Comparison of ENCODE assay signal across 26 cellular contexts in genomic region chr3:82410366-82410765, GRCh38.
DNase-seq lines count a peak whose midpoint lies in the region; ATAC-seq, FAIRE-seq and TF ChIP-seq lines count a peak whose summit lies in the region.
"Had no signal": no experiment of that assay in that cellular context is flagged by ENCODE, and none has a peak within 500 bp of the region (broad histone marks: within the 10 kb centered on the region; RNA-seq: fewer than 3 reads in every experiment).

No MANE protein-coding gene starts in this region.

- no peak overlapping the region for H3K27ac ChIP-seq in RWPE2 (ENCODE audit: poor library complexity, severe bottlenecking)
- no peak overlapping the region for H3K27ac ChIP-seq in HepG2 (ENCODE audit: extremely low read length, insufficient read depth, low read length)
- H3K27ac ChIP-seq in WERI-Rb-1 = no peak overlapping the region
- H3K27ac ChIP-seq: HL-60, prostate gland, sigmoid colon, upper lobe of right lung had no signal

- H3K9me3 ChIP-seq in RWPE2 (ENCODE audit: severe bottlenecking) = no peaks in the 10 kb centered on the region
- H3K9me3 ChIP-seq in HepG2 (ENCODE audit: low read length) = no peaks in the 10 kb centered on the region
- H3K9me3 ChIP-seq in WERI-Rb-1 (ENCODE audit: severe bottlenecking) = no peaks in the 10 kb centered on the region
- H3K9me3 ChIP-seq: prostate gland, sigmoid colon, upper lobe of right lung had no signal

- FAIRE-seq in HepG2 (lab: Jason Lieb, UNC) = no peak
- FAIRE-seq: D721Med, GM12878 had no signal

- DNase-seq in DMS53 (lab: John Stamatoyannopoulos, UW) = peak; percentile 76
- no peak for DNase-seq in LNCaP clone FGC (ENCODE audit: low read depth)
- DNase-seq in RWPE2 (ENCODE audit: low spot score) = no peak
- DNase-seq in HepG2 (ENCODE audit: low spot score) = no peak
- no peak for DNase-seq in NCI-H2227 (lab: John Stamatoyannopoulos, UW; ENCODE audit: unreplicated experiment)
- no peak for DNase-seq in WERI-Rb-1
- DNase-seq: activated CD4-positive, alpha-beta T cell treated with anti-CD3 and anti-CD28 coated beads, Interleukin-2, amount 10 ng/mL, durations not matched to agents 7 days and 5 days; activated naive CD4-positive, alpha-beta T cell; activated T-cell treated with anti-CD3 and anti-CD28 coated beads, Interleukin-2, amount 50 U/mL, for 48 hours; C1 segment of cervical spinal cord; dermis blood vessel endothelial cell; hippocampal formation; immature natural killer cell; Kasumi-1; mesenchymal stem cell; NCI-H1092; NCI-H510A; sigmoid colon; stimulated activated CD4-positive, alpha-beta T cell treated with anti-CD3 and anti-CD28 coated beads, Interleukin-4, amount 100 ng/mL, for 4 hours; upper lobe of right lung had no signal

- no peak overlapping the region for H2AFZ ChIP-seq in HepG2 (ENCODE audit: low read length)

- H3K4me3 ChIP-seq in LNCaP clone FGC (ENCODE audit: low read depth, low read length) (no peak overlapping the region), RWPE2 (ENCODE audit: severe bottlenecking) (no peak overlapping the region), HepG2 (replicated peaks in 1 of 3; ENCODE audit: insufficient read depth in 1 of 3, low read depth in 2 of 3, low read length in 3 of 3) (no peak overlapping the region), WERI-Rb-1 (ENCODE audit: low read depth, low read length) (no peak overlapping the region)
- H3K4me3 ChIP-seq: GM12878, prostate gland, sigmoid colon, upper lobe of right lung had no signal

- no peak for TF ChIP-seq RAD21 in HepG2 (CRISPR knock-in tag; IDR thresholded peaks at IDR 0.05)

- no peak overlapping the region for H3K9ac ChIP-seq in HepG2 (ENCODE audit: insufficient read depth, low read depth, low read length)

- no peaks in the 10 kb centered on the region for H4K20me1 ChIP-seq in HepG2 (ENCODE audit: insufficient read depth, low read length)

- H3K79me2 ChIP-seq in HepG2 (ENCODE audit: insufficient read depth, low read length) = no peaks in the 10 kb centered on the region

- intact Hi-C loops in HepG2 (cut with micrococcal nuclease; ENCODE audit: unreplicated experiment) = no loop called here

- H3K36me3 ChIP-seq in RWPE2 (ENCODE audit: low read depth) (no peaks in the 10 kb centered on the region), HepG2 (replicated peaks in 1 of 2; ENCODE audit: control insufficient read depth in 1 of 2, insufficient read depth in 2 of 2, low read length in 2 of 2) (no peaks in the 10 kb centered on the region), WERI-Rb-1 (no peaks in the 10 kb centered on the region)
- H3K36me3 ChIP-seq: prostate gland, sigmoid colon, upper lobe of right lung had no signal

- H3K27me3 ChIP-seq in RWPE2 (ENCODE audit: insufficient read depth, poor library complexity, severe bottlenecking) (no peaks in the 10 kb centered on the region), HepG2 (ENCODE audit: control insufficient read depth in 1 of 2, insufficient read depth in 2 of 2, low read length in 2 of 2) (no peaks in the 10 kb centered on the region), WERI-Rb-1 (ENCODE audit: insufficient read depth, low read depth, severe bottlenecking) (no peaks in the 10 kb centered on the region)
- H3K27me3 ChIP-seq: sigmoid colon, upper lobe of right lung had no signal

- POLR2A ChIA-PET in HepG2 (lab: Yijun Ruan, JAX) = no interaction called here

- no TSS peak for BruUV-seq in HepG2 (replicated peaks; lab: Mats Ljungman, UMichigan)

- H3K4me2 ChIP-seq in HepG2 (ENCODE audit: low read depth, low read length) = no peak overlapping the region

- H3K4me1 ChIP-seq in RWPE2 (ENCODE audit: insufficient read depth, poor library complexity, severe bottlenecking) = no peaks in the 10 kb centered on the region
- H3K4me1 ChIP-seq in HepG2 (ENCODE audit: insufficient read depth, low read length) = peaks cover 10% of the 10 kb centered on the region; the same call in 1 of the 2 replicates
- H3K4me1 ChIP-seq: prostate gland, sigmoid colon, upper lobe of right lung had no signal

- TF ChIP-seq CTCF in LNCaP clone FGC (IDR thresholded peaks at IDR 0.05; ENCODE audit: control insufficient read depth, extremely low read depth, insufficient read depth) (peak; percentile 49), RWPE2 (IDR thresholded peaks at IDR 0.05; ENCODE audit: poor library complexity, severe bottlenecking) (peak; percentile 13), HepG2 (CRISPR knock-in tag; IDR thresholded peaks at IDR 0.05) (no peak), WERI-Rb-1 (IDR thresholded peaks at IDR 0.05; ENCODE audit: low read depth, low read length) (no peak)

- in situ Hi-C loops in HepG2 (cut with HindIII; ENCODE audit: extremely low pct_ligation_motif_present, low pct_unique_long_range_greater_than_20kb) = no loop called here

- CTCF ChIA-PET in HepG2 (lab: Yijun Ruan, JAX; ENCODE audit: low intra/inter-chr PET ratio, low total read pairs) = no interaction called here

- TF ChIP-seq EP300 in HepG2 (IDR thresholded peaks at IDR 0.05; ENCODE audit: low read depth in 2 of 2, low read length in 2 of 2) (no peak), HepG2 (CRISPR knock-in tag; IDR thresholded peaks at IDR 0.05; ENCODE audit: borderline replicate concordance) (no peak)

- ATAC-seq in RWPE2 (ENCODE audit: low read depth) (peak; percentile 75; the same call in 2 of the 3 replicates), HepG2 (no peak), HG02938 (IDR thresholded peaks at IDR 0.05; ENCODE audit: unreplicated experiment) (no peak)
- ATAC-seq: GM12878; stimulated activated memory B cell treated with anti-CD40 and anti-IgM and Interleukin-4, amounts not matched to agents 10 μg/mL and 1 μg/mL and 100 μg/mL, for 72 hours; upper lobe of right lung had no signal

- TF ChIP-seq POLR2A in HepG2 (IDR thresholded peaks at IDR 0.05; ENCODE audit: insufficient read depth in 1 of 2, low read depth in 2 of 2, low read length in 2 of 2) = no peak

TF ChIP-seq in HepG2, 621 proteins besides CTCF, POLR2A, EP300 and RAD21:
- TF ChIP-seq FOSL2 (CRISPR knock-in tag; IDR thresholded peaks at IDR 0.05) (peak; percentile 36; the same call in 1 of the 2 replicates), NAIF1 (CRISPR knock-in tag; IDR thresholded peaks at IDR 0.05; ENCODE audit: borderline replicate concordance) (no peak)

Comparison
In these comparisons a context has a peak if more than half of its experiments do, and no peak if none do; other contexts are left out.
1. CTCF ChIP-seq: peak in LNCaP clone FGC (single experiment) and RWPE2 (single experiment); none in HepG2 (single experiment) and WERI-Rb-1 (single experiment).